ENCODE assay signal across 8 cellular contexts in the genomic region with DNA sequence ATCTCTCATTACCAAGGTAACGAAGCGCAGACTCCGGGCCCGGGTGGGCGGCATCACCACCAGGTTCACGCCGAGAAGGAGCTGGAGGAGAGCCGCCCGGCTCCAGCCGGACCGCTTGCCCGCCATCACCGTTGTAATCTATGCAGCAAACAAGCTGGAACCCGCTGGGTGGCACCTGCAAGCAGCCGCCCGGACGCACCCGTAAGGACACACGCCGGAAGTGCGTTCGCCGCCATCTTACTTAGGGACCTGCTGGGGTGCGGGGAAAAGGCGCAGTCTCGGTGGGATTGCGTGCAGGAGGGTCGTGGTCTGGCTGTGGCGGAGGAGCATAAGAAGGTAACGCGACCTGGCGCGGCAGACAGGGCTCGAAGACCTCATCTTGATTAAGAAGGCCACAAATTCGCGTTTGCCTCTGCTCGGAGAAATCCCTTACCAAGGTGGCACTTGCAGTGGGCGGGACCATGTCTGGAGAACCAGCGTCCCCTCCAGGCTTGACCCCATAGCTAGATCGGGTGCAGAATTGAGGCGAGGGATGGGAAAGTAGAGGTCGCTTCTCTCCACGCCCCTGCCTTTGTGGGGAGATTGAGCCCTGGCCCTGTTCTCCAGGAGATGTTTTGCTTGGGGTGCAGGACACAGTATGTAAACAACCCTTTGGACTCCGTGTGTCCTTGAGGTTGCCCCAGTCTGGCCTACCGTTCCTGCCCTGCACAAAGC. TPM values are rescaled to one million over a fixed set of nuclear protein-coding genes. Genes with fewer than 3 reads are reported as not detected.
DNase-seq lines count a peak whose midpoint lies in the region; ATAC-seq, FAIRE-seq and TF ChIP-seq lines count a peak whose summit lies in the region.

A gene with protein sequence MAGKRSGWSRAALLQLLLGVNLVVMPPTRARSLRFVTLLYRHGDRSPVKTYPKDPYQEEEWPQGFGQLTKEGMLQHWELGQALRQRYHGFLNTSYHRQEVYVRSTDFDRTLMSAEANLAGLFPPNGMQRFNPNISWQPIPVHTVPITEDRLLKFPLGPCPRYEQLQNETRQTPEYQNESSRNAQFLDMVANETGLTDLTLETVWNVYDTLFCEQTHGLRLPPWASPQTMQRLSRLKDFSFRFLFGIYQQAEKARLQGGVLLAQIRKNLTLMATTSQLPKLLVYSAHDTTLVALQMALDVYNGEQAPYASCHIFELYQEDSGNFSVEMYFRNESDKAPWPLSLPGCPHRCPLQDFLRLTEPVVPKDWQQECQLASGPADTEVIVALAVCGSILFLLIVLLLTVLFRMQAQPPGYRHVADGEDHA (minus strand): TSS at position 151 of the 714 bp plus-strand sequence. CDS start 25 bp downstream, at position 126.

- no peaks in the 10 kb centered on the region for H3K9me3 ChIP-seq in BLaER1
- no peaks in the 10 kb centered on the region for H3K9me3 ChIP-seq in HepG2 (ENCODE audit: low read length)

- H3K9ac ChIP-seq in BLaER1 (peak within 1 kb of the TSS; percentile 93), HepG2 (ENCODE audit: insufficient read depth, low read depth, low read length) (peak within 1 kb of the TSS; percentile 84)

- H3K4me2 ChIP-seq in BLaER1 (peak within 1 kb of the TSS; percentile 98), HepG2 (ENCODE audit: low read depth, low read length) (peak within 1 kb of the TSS; percentile 88)

- intact Hi-C loops in HepG2 (cut with micrococcal nuclease; ENCODE audit: unreplicated experiment) = no loop called here

- peak; percentile 85 for ATAC-seq in HG03378 (IDR thresholded peaks at IDR 0.05; ENCODE audit: unreplicated experiment)
- ATAC-seq in HepG2 = peak; percentile 89

- peaks cover 17% of the 10 kb centered on the region for H3K36me3 Mint-ChIP-seq in activated CD4-positive, alpha-beta T cell treated with anti-CD3 and anti-CD28 coated beads, Interleukin-2, amount 10 ng/mL, durations not matched to agents 7 days and 5 days (ENCODE audit: low read depth)

- peak; percentile 88 for TF ChIP-seq POLR2A in GM19099 (IDR thresholded peaks at IDR 0.05; ENCODE audit: extremely low read depth, insufficient read length, low read depth)
- TF ChIP-seq POLR2A in HepG2 (IDR thresholded peaks at IDR 0.05; ENCODE audit: insufficient read depth in 1 of 2, low read depth in 2 of 2, low read length in 2 of 2) = peak; percentile 89 to 90

- H3K4me3 Mint-ChIP-seq in activated CD4-positive, alpha-beta T cell treated with anti-CD3 and anti-CD28 coated beads, Interleukin-2, amount 10 ng/mL, durations not matched to agents 7 days and 5 days = peak within 1 kb of the TSS; percentile 91

- H3K4me1 ChIP-seq in BLaER1 (peaks cover 26% of the 10 kb centered on the region), HepG2 (ENCODE audit: insufficient read depth, low read length) (peaks cover 69% of the 10 kb centered on the region)

- under 1% methylated on average over 20 of the region's 45 CpGs for WGBS in HepG2 (ENCODE audit: low lambda C conversion rate)

- peak; percentile 58 to 59 for TF ChIP-seq EP300 in HepG2 (IDR thresholded peaks at IDR 0.05; ENCODE audit: low read depth in 2 of 2, low read length in 2 of 2)
- peak; percentile 70; the same call in 1 of the 2 replicates for TF ChIP-seq EP300 in HepG2 (CRISPR knock-in tag; IDR thresholded peaks at IDR 0.05; ENCODE audit: borderline replicate concordance)

- POLR2A ChIA-PET in activated CD4-positive, alpha-beta T cell treated with anti-CD3 and anti-CD28 coated beads, Interleukin-2, amount 10 ng/mL, durations not matched to agents 7 days and 5 days (lab: Charles Lee) = interaction anchor here (0.5 to 1.4 kb wide), 7 partner anchors 12 to 62 kb away, joined by 3 to 9 read pairs (median 4); a partner anchor contains a TSS
- POLR2A ChIA-PET in HepG2 (lab: Yijun Ruan, JAX) = interaction anchor here (0.9 to 4.1 kb wide), 20 partner anchors 9 to 655 kb away, joined by 3 to 106 read pairs (median 10); a partner anchor contains a TSS

- H3K27me3 Mint-ChIP-seq in activated CD4-positive, alpha-beta T cell treated with anti-CD3 and anti-CD28 coated beads, Interleukin-2, amount 10 ng/mL, durations not matched to agents 7 days and 5 days = no peaks in the 10 kb centered on the region

- peaks cover 43% of the 10 kb centered on the region for H3K79me2 ChIP-seq in HepG2 (ENCODE audit: insufficient read depth, low read length)

- TF ChIP-seq RAD21 in HepG2 (CRISPR knock-in tag; IDR thresholded peaks at IDR 0.05) = peak; percentile 72

- H3K4me1 Mint-ChIP-seq in activated CD4-positive, alpha-beta T cell treated with anti-CD3 and anti-CD28 coated beads, Interleukin-2, amount 10 ng/mL, durations not matched to agents 7 days and 5 days = peaks cover 24% of the 10 kb centered on the region

- TSS peak; percentile 87 for BruUV-seq in HepG2 (replicated peaks; lab: Mats Ljungman, UMichigan)

- peak; percentile 57 for TF ChIP-seq CTCF in HepG2 (CRISPR knock-in tag; IDR thresholded peaks at IDR 0.05)

- DNase-seq in NCI-H510A treated with DMSO at 0.1 percent for 48 hours (lab: John Stamatoyannopoulos, UW) (peak; percentile 6), dedifferentiated amniotic fluid mesenchymal stem cell (ENCODE audit: extremely low spot score) (peak; percentile 88), HepG2 (ENCODE audit: low spot score) (peak; percentile 85)
- DNase-seq in activated CD4-positive, alpha-beta T cell treated with anti-CD3 and anti-CD28 coated beads, Interleukin-2, amount 10 ng/mL, durations not matched to agents 7 days and 5 days = peak; percentile 90
- peak; percentile 89 for DNase-seq in stimulated activated CD4-positive, alpha-beta T cell treated with anti-CD3 and anti-CD28 coated beads, Interleukin-4, amount 100 ng/mL, for 24 hours

- in situ Hi-C loops in HepG2 (cut with HindIII; ENCODE audit: extremely low pct_ligation_motif_present, low pct_unique_long_range_greater_than_20kb) = loop anchor here (5.0 kb wide), 1 partner anchor 72 kb away; a partner anchor contains a TSS

- no peak within 1 kb of the TSS for H2AFZ ChIP-seq in HepG2 (ENCODE audit: low read length)

- peak within 1 kb of the TSS; percentile 77 for H3K4me3 ChIP-seq in BLaER1
- H3K4me3 ChIP-seq in HepG2 (replicated peaks in 1 of 3; ENCODE audit: insufficient read depth in 1 of 3, low read depth in 2 of 3, low read length in 3 of 3) = peak within 1 kb of the TSS; percentile 69 to 92 (median 85)

- H3K27me3 ChIP-seq in BLaER1 (no peaks in the 10 kb centered on the region), HepG2 (ENCODE audit: control insufficient read depth in 1 of 2, insufficient read depth in 2 of 2, low read length in 2 of 2) (no peaks in the 10 kb centered on the region; a peak in 1 of 5 replicates)

- H3K27ac Mint-ChIP-seq in activated CD4-positive, alpha-beta T cell treated with anti-CD3 and anti-CD28 coated beads, Interleukin-2, amount 10 ng/mL, durations not matched to agents 7 days and 5 days = peak within 1 kb of the TSS; percentile 95

- H3K9me3 Mint-ChIP-seq in activated CD4-positive, alpha-beta T cell treated with anti-CD3 and anti-CD28 coated beads, Interleukin-2, amount 10 ng/mL, durations not matched to agents 7 days and 5 days = no peaks in the 10 kb centered on the region

- peak within 1 kb of the TSS; percentile 96 for H3K27ac ChIP-seq in BLaER1
- peak within 1 kb of the TSS; percentile 94 for H3K27ac ChIP-seq in HepG2 (ENCODE audit: extremely low read length, insufficient read depth, low read length)

- H3K36me3 ChIP-seq in BLaER1 (peaks cover 37% of the 10 kb centered on the region), HepG2 (replicated peaks in 1 of 2; ENCODE audit: control insufficient read depth in 1 of 2, insufficient read depth in 2 of 2, low read length in 2 of 2) (peaks cover 6 to 16% of the 10 kb centered on the region in 2 experiments; a peak in 3 of 5 replicates)

- CTCF ChIA-PET in activated CD4-positive, alpha-beta T cell treated with anti-CD3 and anti-CD28 coated beads, Interleukin-2, amount 10 ng/mL, durations not matched to agents 7 days and 5 days (lab: Charles Lee) = interaction anchor here (0.7 to 4.7 kb wide), 18 partner anchors 11 to 206 kb away, joined by 3 to 48 read pairs (median 3); a partner anchor contains a TSS
- CTCF ChIA-PET in HepG2 (lab: Yijun Ruan, JAX; ENCODE audit: low intra/inter-chr PET ratio, low total read pairs) = no interaction called here

- FAIRE-seq in HepG2 (lab: Jason Lieb, UNC) = no peak

- H4K20me1 ChIP-seq in BLaER1 (no peaks in the 10 kb centered on the region), HepG2 (ENCODE audit: insufficient read depth, low read length) (no peaks in the 10 kb centered on the region)

TF ChIP-seq in HepG2, 621 proteins besides CTCF, POLR2A, EP300 and RAD21 (continues in another document):
- no peak for TF ChIP-seq ZNF354B (CRISPR knock-in tag; IDR thresholded peaks at IDR 0.05)
- TF ChIP-seq ZNF678 (CRISPR knock-in tag; IDR thresholded peaks at IDR 0.05) = peak; percentile 92
- TF ChIP-seq ZNF780A (CRISPR knock-in tag; IDR thresholded peaks at IDR 0.05) = 0 out of 2 replicates have a peak, but pooled peaks have one; percentile 78
- TF ChIP-seq ZNF652 (CRISPR knock-in tag; IDR thresholded peaks at IDR 0.05; ENCODE audit: borderline replicate concordance, low read depth) = no peak; the same call in 1 of the 2 replicates

RNA-seq across cellular contexts. Expression of the gene that starts here (rescaled TPM):
- total RNA-seq in activated CD4-positive, alpha-beta T cell treated with anti-CD3 and anti-CD28 coated beads, Interleukin-2, amount 10 ng/mL, durations not matched to agents 7 days and 5 days = 10 to 100 TPM; 28.0 to 31.7 TPM
- 7.8 and 20.2 TPM in 2 replicates for total RNA-seq in HepG2 (2016; rRNA removed; fragmentation: Illumina TruSeq; extraction: Trizol)
- 4.1 and 4.5 TPM in 2 replicates for total RNA-seq in HepG2 (2016; cell fraction: cytosol; rRNA removed; fragmentation: Illumina TruSeq; extraction: Trizol; ENCODE audit: low read depth)
- total RNA-seq in HepG2 (2016; cell fraction: insoluble cytoplasmic fraction; rRNA removed; fragmentation: Illumina TruSeq; extraction: Trizol) = 6.4 and 19.4 TPM in 2 replicates
- total RNA-seq in HepG2 (2016; cell fraction: membrane; rRNA removed; fragmentation: Illumina TruSeq; extraction: Trizol) = 7.4 and 7.6 TPM in 2 replicates
- total RNA-seq in HepG2 (2016; cell fraction: nucleus; rRNA removed; fragmentation: Illumina TruSeq; extraction: Trizol) = 22.3 and 27.4 TPM in 2 replicates
- 17.7 and 27.5 TPM in 2 replicates for polyA plus RNA-seq in HepG2 (2011; rRNA removed)
- polyA plus RNA-seq in HepG2 (2011; cell fraction: cytosol; rRNA removed) = 11.6 and 12.5 TPM in 2 replicates
- 57.6 and 68.7 TPM in 2 replicates for polyA plus RNA-seq in HepG2 (2011; cell fraction: nucleus; rRNA removed)
- polyA plus RNA-seq in HepG2 (2012) = 14.7 and 15.9 TPM in 2 replicates
- polyA plus RNA-seq in HepG2 (2016; cell fraction: cytosol; fragmentation: Illumina TruSeq; extraction: Trizol; ENCODE audit: low read depth) = 3.3 and 3.6 TPM in 2 replicates
- polyA plus RNA-seq in HepG2 (2016; cell fraction: insoluble cytoplasmic fraction; fragmentation: Illumina TruSeq; extraction: Trizol; ENCODE audit: low read depth) = 6.0 and 8.7 TPM in 2 replicates
- polyA plus RNA-seq in HepG2 (2016; cell fraction: membrane; fragmentation: Illumina TruSeq; extraction: Trizol; ENCODE audit: low read depth) = 6.0 and 6.5 TPM in 2 replicates
- polyA plus RNA-seq in HepG2 (2016; cell fraction: nucleus; fragmentation: Illumina TruSeq; extraction: Trizol; ENCODE audit: insufficient read depth, low read depth) = 38.9 and 42.1 TPM in 2 replicates
- 55.8 and 92.1 TPM in 2 replicates for polyA minus RNA-seq in HepG2 (2011; rRNA and poly(A)+ RNA removed; ENCODE audit: low replicate concordance)
- polyA minus RNA-seq in HepG2 (2011; cell fraction: cytosol; rRNA and poly(A)+ RNA removed) = 13.0 and 13.5 TPM in 2 replicates
- 35.7 and 37.6 TPM in 2 replicates for polyA minus RNA-seq in HepG2 (2011; cell fraction: nucleus; rRNA and poly(A)+ RNA removed)

Comparison
In these comparisons a context has a peak if more than half of its experiments do, and no peak if none do; other contexts are left out.
1. Peak in every context shown above with its lines: DNase-seq, ATAC-seq, H3K4me3 ChIP-seq and H3K27ac ChIP-seq.
2. DNase-seq: peak in every context shown above with its lines; median percentile 90 in activated CD4-positive, alpha-beta T cell treated with anti-CD3 and anti-CD28 coated beads, Interleukin-2, amount 10 ng/mL, durations not matched to agents 7 days and 5 days; 89 in stimulated activated CD4-positive, alpha-beta T cell treated with anti-CD3 and anti-CD28 coated beads, Interleukin-4, amount 100 ng/mL, for 24 hours; 88 in dedifferentiated amniotic fluid mesenchymal stem cell; 85 in HepG2; 6 in NCI-H510A treated with DMSO at 0.1 percent for 48 hours.